In genomic region chr9:119938871-119939270, GRCh38 we compare ENCODE assay signal across 17 cellular contexts.
DNase-seq lines count a peak whose midpoint lies in the region; ATAC-seq and TF ChIP-seq lines count a peak whose summit lies in the region.
"Had no signal": no experiment of that assay in that cellular context is flagged by ENCODE, and none has a peak within 500 bp of the region (broad histone marks: within the 10 kb centered on the region; RNA-seq: fewer than 3 reads in every experiment).

No MANE protein-coding gene starts in this region.

- in situ Hi-C loops in astrocyte of the cerebellum (cut with HindIII; ENCODE audit: low sequenced_read_pairs): no loop called here

- H3K4me3 Mint-ChIP-seq in GM23338: no peak overlapping the region
- H3K4me3 Mint-ChIP-seq in activated CD4-positive, alpha-beta T cell treated with anti-CD3 and anti-CD28 coated beads, Interleukin-2, amount 10 ng/mL, durations not matched to agents 7 days and 5 days: no peak overlapping the region
- H3K4me3 Mint-ChIP-seq: B cell; CD4-positive, alpha-beta memory T cell had no signal

- no peaks in the 10 kb centered on the region for H3K9me3 Mint-ChIP-seq in GM23338
- H3K9me3 Mint-ChIP-seq in activated CD4-positive, alpha-beta T cell treated with anti-CD3 and anti-CD28 coated beads, Interleukin-2, amount 10 ng/mL, durations not matched to agents 7 days and 5 days: no peaks in the 10 kb centered on the region

- H3K9me3 ChIP-seq in BE2C (no peaks in the 10 kb centered on the region), sigmoid colon (no peaks in the 10 kb centered on the region)

- H3F3A ChIP-seq in GM23338 (replicated peaks; ENCODE audit: low read depth): no peaks in the 10 kb centered on the region

- POLR2A ChIA-PET in activated CD4-positive, alpha-beta T cell treated with anti-CD3 and anti-CD28 coated beads, Interleukin-2, amount 10 ng/mL, durations not matched to agents 7 days and 5 days (lab: Charles Lee): no interaction called here

- peaks cover 17% of the 10 kb centered on the region; the same call in 2 of the 3 replicates for H3K4me1 Mint-ChIP-seq in GM23338
- H3K4me1 Mint-ChIP-seq in activated CD4-positive, alpha-beta T cell treated with anti-CD3 and anti-CD28 coated beads, Interleukin-2, amount 10 ng/mL, durations not matched to agents 7 days and 5 days: no peaks in the 10 kb centered on the region
- H3K4me1 Mint-ChIP-seq: B cell; CD4-positive, alpha-beta memory T cell had no signal

- no peak overlapping the region for H3K27ac Mint-ChIP-seq in GM23338
- H3K27ac Mint-ChIP-seq in activated CD4-positive, alpha-beta T cell treated with anti-CD3 and anti-CD28 coated beads, Interleukin-2, amount 10 ng/mL, durations not matched to agents 7 days and 5 days: no peak overlapping the region
- H3K27ac Mint-ChIP-seq: B cell; CD4-positive, alpha-beta memory T cell had no signal

- no peak overlapping the region for H3K27ac ChIP-seq in GM23338 (ENCODE audit: low read depth)
- no peak overlapping the region for H3K27ac ChIP-seq in sigmoid colon

- no peak for ATAC-seq in GM23338
- ATAC-seq: GM12878 had no signal

- H2AFZ ChIP-seq in GM23338: peak overlapping the region; percentile 76; the same call in 1 of the 2 replicates

- 0 out of 2 replicates have a peak overlapping the region, but pooled peaks have one; percentile 32 for H3K4me2 ChIP-seq in GM23338

- peaks cover 16% of the 10 kb centered on the region for H3K4me1 ChIP-seq in GM23338 (ENCODE audit: insufficient read depth)
- H3K4me1 ChIP-seq in BE2C: no peaks in the 10 kb centered on the region
- H3K4me1 ChIP-seq in sigmoid colon: no peaks in the 10 kb centered on the region

- H3K79me2 ChIP-seq in GM23338 (replicated peaks; ENCODE audit: insufficient read depth): no peaks in the 10 kb centered on the region

- no peak for TF ChIP-seq CTCF in GM23338 (conservative IDR thresholded peaks at IDR 0.05; ENCODE audit: low read depth in 2 of 2)
- no peak for TF ChIP-seq CTCF in astrocyte of the cerebellum (IDR thresholded peaks at IDR 0.05; ENCODE audit: low read depth, low read length, missing control alignments)
- no peak for TF ChIP-seq CTCF in BE2C (IDR thresholded peaks at IDR 0.05; ENCODE audit: low read depth, low read length)
- TF ChIP-seq CTCF in sigmoid colon (IDR thresholded peaks at IDR 0.05): no peak

- TF ChIP-seq POLR2A in sigmoid colon (IDR thresholded peaks at IDR 0.05): no peak

- intact Hi-C loops in sigmoid colon (cut with DNase I): no loop called here

- H3K27me3 Mint-ChIP-seq in GM23338 (ENCODE audit: insufficient read depth, low read depth, poor library complexity): peaks cover 3% of the 10 kb centered on the region
- H3K27me3 Mint-ChIP-seq in activated CD4-positive, alpha-beta T cell treated with anti-CD3 and anti-CD28 coated beads, Interleukin-2, amount 10 ng/mL, durations not matched to agents 7 days and 5 days: no peaks in the 10 kb centered on the region
- H3K27me3 Mint-ChIP-seq: CD4-positive, alpha-beta memory T cell had no signal

- WGBS in sigmoid colon, 2 donors: 17 to 43% methylated on average over 2 of the region's 2 CpGs

- H3K36me3 ChIP-seq in GM23338 (ENCODE audit: insufficient read depth) (no peaks in the 10 kb centered on the region), BE2C (no peaks in the 10 kb centered on the region), sigmoid colon (no peaks in the 10 kb centered on the region)

- CTCF ChIA-PET in activated CD4-positive, alpha-beta T cell treated with anti-CD3 and anti-CD28 coated beads, Interleukin-2, amount 10 ng/mL, durations not matched to agents 7 days and 5 days (lab: Charles Lee): no interaction called here

- no peaks in the 10 kb centered on the region for H3K27me3 ChIP-seq in GM23338 (ENCODE audit: insufficient read depth)
- no peaks in the 10 kb centered on the region for H3K27me3 ChIP-seq in BE2C
- no peaks in the 10 kb centered on the region for H3K27me3 ChIP-seq in sigmoid colon

- no peak overlapping the region for H3K4me3 ChIP-seq in GM23338
- H3K4me3 ChIP-seq in astrocyte of the cerebellum (ENCODE audit: low read depth, low read length): no peak overlapping the region
- no peak overlapping the region for H3K4me3 ChIP-seq in BE2C (ENCODE audit: low read depth, low read length)
- H3K4me3 ChIP-seq in sigmoid colon: no peak overlapping the region
- H3K4me3 ChIP-seq: GM12878 had no signal

- H3K9me2 ChIP-seq in GM23338 (ENCODE audit: insufficient read depth): 0 out of 2 replicates have a peak, but pooled peaks cover 7% of the 10 kb centered on the region

- DNase-seq in GM23338 (ENCODE audit: low spot score) (no peak), NCI-H1694 treated with DMSO at 0.1 percent for 48 hours (lab: John Stamatoyannopoulos, UW) (peak; percentile 56), astrocyte of the cerebellum (ENCODE audit: low read depth) (peak; percentile 74), stromal cell of bone marrow (ENCODE audit: low read depth) (peak; percentile 14), BE2C (no peak), sigmoid colon (no peak)
- DNase-seq in activated CD4-positive, alpha-beta T cell treated with anti-CD3 and anti-CD28 coated beads, Interleukin-2, amount 10 ng/mL, durations not matched to agents 7 days and 5 days: no peak
- DNase-seq: CD4-positive, alpha-beta memory T cell; DMS79 treated with DMSO at 0.1 percent for 48 hours; GDM1; GOT3; NCI-H146; NCI-H2107; NCI-H774; SW 1271 had no signal

- no peaks in the 10 kb centered on the region for H3K36me3 Mint-ChIP-seq in GM23338 (ENCODE audit: low read depth)
- H3K36me3 Mint-ChIP-seq in activated CD4-positive, alpha-beta T cell treated with anti-CD3 and anti-CD28 coated beads, Interleukin-2, amount 10 ng/mL, durations not matched to agents 7 days and 5 days (ENCODE audit: low read depth): no peaks in the 10 kb centered on the region
- H3K36me3 Mint-ChIP-seq: CD4-positive, alpha-beta memory T cell had no signal

- TF ChIP-seq EP300 in sigmoid colon (IDR thresholded peaks at IDR 0.05): no peak

- no peaks in the 10 kb centered on the region for H4K20me1 ChIP-seq in GM23338 (replicated peaks; ENCODE audit: insufficient read depth)

TF ChIP-seq in GM23338, 12 proteins besides CTCF, POLR2A, EP300 and RAD21:
- TF ChIP-seq NANOG (IDR thresholded peaks at IDR 0.05; ENCODE audit: borderline replicate concordance): no peak
- no peak for TF ChIP-seq POLR2AphosphoS5 (IDR thresholded peaks at IDR 0.05; ENCODE audit: low read depth)
- no peak for TF ChIP-seq ETS1 (IDR thresholded peaks at IDR 0.05)
- no peak for TF ChIP-seq STAT1 (IDR thresholded peaks at IDR 0.05; ENCODE audit: unreplicated experiment)
- no peak for TF ChIP-seq JUNB (IDR thresholded peaks at IDR 0.05; ENCODE audit: unreplicated experiment)
TF ChIP-seq in GM23338: peak in this region for 0.

Comparison
In these comparisons a context has a peak if more than half of its experiments do, and no peak if none do; other contexts are left out.
1. DNase-seq: peak in NCI-H1694 treated with DMSO at 0.1 percent for 48 hours (single experiment), astrocyte of the cerebellum (single experiment) and stromal cell of bone marrow (single experiment); none in GM23338 (single experiment), BE2C (single experiment), sigmoid colon (single experiment) and activated CD4-positive, alpha-beta T cell treated with anti-CD3 and anti-CD28 coated beads, Interleukin-2, amount 10 ng/mL, durations not matched to agents 7 days and 5 days (single experiment).